ENCODE assay signal across 8 cellular contexts in the genomic region with DNA sequence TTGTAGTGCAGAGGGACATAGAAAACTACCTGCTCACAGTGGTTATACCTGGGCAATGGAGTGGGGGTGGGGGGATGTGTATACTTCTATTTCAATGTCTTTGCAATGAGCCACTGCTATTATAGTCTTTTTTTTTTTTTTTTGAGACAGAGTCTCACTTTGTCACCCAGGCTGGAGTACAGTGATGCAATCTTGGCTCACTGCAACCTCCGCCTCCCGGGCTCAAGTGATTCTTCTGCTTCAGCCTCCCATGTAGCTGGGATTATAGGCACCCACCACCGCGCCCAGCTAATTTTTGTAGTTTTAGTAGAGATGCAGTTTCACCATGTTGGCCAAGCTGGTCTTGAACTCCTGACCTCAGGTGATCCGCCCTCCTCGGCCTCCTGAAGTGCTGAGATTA. TPM values are rescaled to one million over a fixed set of nuclear protein-coding genes. Genes with fewer than 3 reads are reported as not detected.
"Had no signal": no experiment of that assay in that cellular context is flagged by ENCODE, and none has a peak within 500 bp of the region (broad histone marks: within the 10 kb centered on the region; RNA-seq: fewer than 3 reads in every experiment).

No MANE protein-coding gene starts in this region.

RNA-seq across cellular contexts. Expression of a gene that starts 9.1 kb away (rescaled TPM):
- total RNA-seq: activated CD8-positive, alpha-beta T cell treated with anti-CD3 and anti-CD28 coated beads for 36 hours; activated naive CD8-positive, alpha-beta T cell treated with anti-CD3 and anti-CD28 coated beads for 36 hours; activated T-cell treated with anti-CD3 and anti-CD28 coated beads, Interleukin-2, amount 50 U/mL, for 72 hours; activated T-helper 2 cell treated with anti-CD3 and anti-CD28 coated beads, Interferon-gamma antibody, Interleukin-2, Interleukin-4, amounts not matched to agents 10 μg/mL and 5 μg/mL and 100 μg/mL, durations not matched to agents 14 hours and 24 hours and 36 hours; OCI-LY7; T-helper 1 cell treated with Interleukin-12 subunit alpha and Interleukin-12 subunit beta and Interleukin-4 antibody, amounts not matched to agents 30 ng/mL and 1 ng/mL, for 36 hours had no signal

RNA-seq across cellular contexts. Expression of a gene that starts 52.5 kb away (rescaled TPM):
- total RNA-seq: activated CD8-positive, alpha-beta T cell treated with anti-CD3 and anti-CD28 coated beads for 36 hours; activated naive CD8-positive, alpha-beta T cell treated with anti-CD3 and anti-CD28 coated beads for 36 hours; activated T-cell treated with anti-CD3 and anti-CD28 coated beads, Interleukin-2, amount 50 U/mL, for 72 hours; activated T-helper 2 cell treated with anti-CD3 and anti-CD28 coated beads, Interferon-gamma antibody, Interleukin-2, Interleukin-4, amounts not matched to agents 10 μg/mL and 5 μg/mL and 100 μg/mL, durations not matched to agents 14 hours and 24 hours and 36 hours; IMR-90; LHCN-M2; OCI-LY7; T-helper 1 cell treated with Interleukin-12 subunit alpha and Interleukin-12 subunit beta and Interleukin-4 antibody, amounts not matched to agents 30 ng/mL and 1 ng/mL, for 36 hours had no signal
